In genomic region chr12:52432559-52433207, GRCh38 we compare ENCODE assay signal across 19 cellular contexts. TPM values are rescaled to one million over a fixed set of nuclear protein-coding genes. Genes with fewer than 3 reads are reported as not detected.
DNase-seq lines count a peak whose midpoint lies in the region; ATAC-seq and TF ChIP-seq lines count a peak whose summit lies in the region.
"Had no signal": no experiment of that assay in that cellular context is flagged by ENCODE, and none has a peak within 500 bp of the region (broad histone marks: within the 10 kb centered on the region; RNA-seq: fewer than 3 reads in every experiment).

No MANE protein-coding gene starts in this region.

- H3K9me3 Mint-ChIP-seq in CD8-positive, alpha-beta T cell = no peaks in the 10 kb centered on the region
- H3K9me3 Mint-ChIP-seq: CD4-positive, alpha-beta T cell had no signal

- H3K4me3 ChIP-seq in RWPE2 (ENCODE audit: severe bottlenecking) (no peak overlapping the region), coronary artery (no peak overlapping the region)
- no peak overlapping the region for H3K4me3 ChIP-seq in CD8-positive, alpha-beta T cell (ENCODE audit: low read depth, low read length)
- H3K4me3 ChIP-seq: GM23248, HAP-1 had no signal

- H3K27me3 ChIP-seq in RWPE2 (ENCODE audit: insufficient read depth, poor library complexity, severe bottlenecking) = no peaks in the 10 kb centered on the region
- peaks cover 9% of the 10 kb centered on the region for H3K27me3 ChIP-seq in CD8-positive, alpha-beta T cell (ENCODE audit: insufficient read depth, low read length)

- no peaks in the 10 kb centered on the region for H3K9me3 ChIP-seq in RWPE2 (ENCODE audit: severe bottlenecking)
- H3K9me3 ChIP-seq in CD8-positive, alpha-beta T cell (ENCODE audit: low read length) = no peaks in the 10 kb centered on the region
- H3K9me3 ChIP-seq: HAP-1 had no signal

- ATAC-seq in RWPE2 (ENCODE audit: low read depth) (no peak), GM21737 (IDR thresholded peaks at IDR 0.05; ENCODE audit: unreplicated experiment) (no peak)
- no peak for ATAC-seq in CD8-positive, alpha-beta T cell

- no peaks in the 10 kb centered on the region for H3K4me1 Mint-ChIP-seq in CD8-positive, alpha-beta T cell (ENCODE audit: low read depth)

- intact Hi-C loops in CD8-positive, alpha-beta T cell (cut with DNase I, micrococcal nuclease) = no loop called here
- intact Hi-C loops in cardiac septum (cut with DNase I) = no loop called here

- peaks cover 27% of the 10 kb centered on the region for H3K27me3 Mint-ChIP-seq in CD8-positive, alpha-beta T cell (ENCODE audit: low read depth)

- CTCF ChIA-PET in CD8-positive, alpha-beta T cell (lab: Charles Lee) = no interaction called here

- no peaks in the 10 kb centered on the region for H3K36me3 Mint-ChIP-seq in CD8-positive, alpha-beta T cell

- TF ChIP-seq CTCF in RWPE2 (IDR thresholded peaks at IDR 0.05; ENCODE audit: poor library complexity, severe bottlenecking) (no peak), coronary artery (IDR thresholded peaks at IDR 0.05) (no peak)
- TF ChIP-seq CTCF in CD8-positive, alpha-beta T cell (IDR thresholded peaks at IDR 0.05) = no peak

- no peak overlapping the region for H3K27ac Mint-ChIP-seq in CD8-positive, alpha-beta T cell
- H3K27ac Mint-ChIP-seq: CD4-positive, alpha-beta T cell had no signal

- H3K4me3 Mint-ChIP-seq in CD8-positive, alpha-beta T cell = no peak overlapping the region
- H3K4me3 Mint-ChIP-seq: CD4-positive, alpha-beta T cell had no signal

- POLR2A ChIA-PET in CD8-positive, alpha-beta T cell (lab: Charles Lee) = no interaction called here

- H3K27ac ChIP-seq in RWPE2 (ENCODE audit: poor library complexity, severe bottlenecking) (no peak overlapping the region), coronary artery (no peak overlapping the region)
- H3K27ac ChIP-seq in CD8-positive, alpha-beta T cell (ENCODE audit: low read depth, low read length) = no peak overlapping the region
- H3K27ac ChIP-seq: C4-2B, GM23248 had no signal

- H3K4me1 ChIP-seq in RWPE2 (ENCODE audit: insufficient read depth, poor library complexity, severe bottlenecking) = peaks cover 31% of the 10 kb centered on the region
- no peaks in the 10 kb centered on the region for H3K4me1 ChIP-seq in CD8-positive, alpha-beta T cell (ENCODE audit: insufficient read depth, low read length)

- H3K36me3 ChIP-seq in RWPE2 (ENCODE audit: low read depth) = no peaks in the 10 kb centered on the region
- H3K36me3 ChIP-seq in CD8-positive, alpha-beta T cell (ENCODE audit: insufficient read depth, low read length) = no peaks in the 10 kb centered on the region
- H3K36me3 ChIP-seq: HAP-1 had no signal

- DNase-seq in RWPE2 (ENCODE audit: low spot score) (peak; percentile 9), coronary artery (ENCODE audit: low spot score) (peak; percentile 16), mesenteric fat pad (ENCODE audit: low spot score) (peak; percentile 11), cardiac septum (ENCODE audit: low spot score) (no peak)
- no peak for DNase-seq in CD8-positive, alpha-beta T cell
- DNase-seq: ACHN; AML-193; CD4-positive, alpha-beta T cell; DMS153; DMS79; GDM1; GM23248 had no signal

RNA-seq across cellular contexts. Expression of gene KRT75, which starts 1.5 kb away (rescaled TPM):
- total RNA-seq in mesenteric fat pad (not detected), cardiac septum (not detected)
- not detected for total RNA-seq in CD8-positive, alpha-beta T cell
- total RNA-seq: A172; CD4-positive, alpha-beta T cell; GM23248 had no signal

RNA-seq across cellular contexts. Expression of gene KRT6B, which starts 19.3 kb away (rescaled TPM):
- total RNA-seq in mesenteric fat pad (not detected), cardiac septum (not detected)
- total RNA-seq in CD8-positive, alpha-beta T cell = not detected
- total RNA-seq: A172; CD4-positive, alpha-beta T cell; Daoy; GM23248; H4 had no signal

RNA-seq across cellular contexts. Expression of gene KRT82, which starts 26.5 kb away (rescaled TPM):
- total RNA-seq in mesenteric fat pad (not detected), cardiac septum (not detected)
- not detected for total RNA-seq in CD8-positive, alpha-beta T cell
- total RNA-seq: A172; CD4-positive, alpha-beta T cell; Daoy; GM23248; H4; HT-29 had no signal

RNA-seq across cellular contexts. Expression of gene KRT6C, which starts 40.9 kb away (rescaled TPM):
- total RNA-seq in mesenteric fat pad (not detected), cardiac septum (not detected)
- total RNA-seq in CD8-positive, alpha-beta T cell = not detected
- total RNA-seq: A172; CD4-positive, alpha-beta T cell; Daoy; GM23248; H4; HT-29 had no signal

RNA-seq across cellular contexts. Expression of gene KRT84, which starts 47.2 kb away (rescaled TPM):
- not detected for total RNA-seq in mesenteric fat pad
- not detected for total RNA-seq in CD8-positive, alpha-beta T cell
- total RNA-seq in cardiac septum = not detected
- total RNA-seq: A172; CD4-positive, alpha-beta T cell; Daoy; GM23248; H4; HT-29 had no signal

Comparison
In these comparisons a context has a peak if more than half of its experiments do, and no peak if none do; other contexts are left out.
1. DNase-seq: peak in RWPE2 (single experiment), coronary artery (single experiment) and mesenteric fat pad (single experiment); none in CD8-positive, alpha-beta T cell (0 of 7) and cardiac septum (single experiment).